Comparison of ENCODE assay signal across 7 cellular contexts in genomic region chr17:78185981-78186688, GRCh38. TPM values are rescaled to one million over a fixed set of nuclear protein-coding genes. Genes with fewer than 3 reads are reported as not detected.
A peak's percentile ranks its signal among the peaks of the same experiment; 100 is the strongest.
DNase-seq lines count a peak whose midpoint lies in the region; ATAC-seq, FAIRE-seq and TF ChIP-seq lines count a peak whose summit lies in the region.
"Had no signal": no experiment of that assay in that cellular context is flagged by ENCODE, and none has a peak within 500 bp of the region (broad histone marks: within the 10 kb centered on the region; RNA-seq: fewer than 3 reads in every experiment).

No MANE protein-coding gene starts in this region.

- H3K36me3 ChIP-seq in iPS-18a (ENCODE audit: control insufficient read depth, low read depth, low read length) = peaks cover 39% of the 10 kb centered on the region

- H3K4me3 ChIP-seq in HFF-Myc (replicated peaks; ENCODE audit: low read depth, low read length) = peak overlapping the region; percentile 70
- H3K4me3 ChIP-seq in iPS-18a (ENCODE audit: low read length) = peak overlapping the region; percentile 92

- H3K36me3 Mint-ChIP-seq in T-helper 17 cell (ENCODE audit: low read depth) = no peaks in the 10 kb centered on the region

- H3K27me3 Mint-ChIP-seq in T-helper 17 cell = no peaks in the 10 kb centered on the region

- DNase-seq in HFF-Myc (ENCODE audit: extremely low read depth, low read depth) (no peak), T-helper 17 cell (no peak), NCI-H526 treated with DMSO at 0.1 percent for 48 hours (lab: John Stamatoyannopoulos, UW) (no peak), frontal cortex (ENCODE audit: low spot score in 2 of 2) (no peak)

- H3K4me1 ChIP-seq in iPS-18a (ENCODE audit: control insufficient read depth, low read depth, low read length) = no peaks in the 10 kb centered on the region

- peaks cover 14% of the 10 kb centered on the region for H3K4me1 Mint-ChIP-seq in T-helper 17 cell

- TF ChIP-seq CTCF in HFF-Myc (IDR thresholded peaks at IDR 0.05; ENCODE audit: low read depth, low read length, missing control alignments) = no peak

- H3K27ac Mint-ChIP-seq in T-helper 17 cell = no peak overlapping the region

- no peak overlapping the region for H3K27ac ChIP-seq in iPS-18a (ENCODE audit: low read length)
- H3K27ac ChIP-seq: epithelial cell of prostate had no signal

- ATAC-seq in T-helper 17 cell (no peak), HG02610 (IDR thresholded peaks at IDR 0.05; ENCODE audit: unreplicated experiment) (no peak)

- H3K9me3 ChIP-seq in T-helper 17 cell (ENCODE audit: control insufficient read depth, low read length, poor library complexity, severe bottlenecking) (no peaks in the 10 kb centered on the region), iPS-18a (ENCODE audit: control insufficient read depth, low read depth, low read length) (no peaks in the 10 kb centered on the region)

- FAIRE-seq in frontal cortex (lab: Jason Lieb, UNC) = no peak

- H3K9ac ChIP-seq in iPS-18a (ENCODE audit: low read length) = peak overlapping the region; percentile 12

- H3K4me3 Mint-ChIP-seq in T-helper 17 cell = peak overlapping the region; percentile 87

- H3K27me3 ChIP-seq in iPS-18a (ENCODE audit: control insufficient read depth, insufficient read depth, low read length) = no peaks in the 10 kb centered on the region

RNA-seq across cellular contexts. Expression of gene TK1, which starts 0.7 kb away (rescaled TPM):
- total RNA-seq in T-helper 17 cell = 1 to 10 TPM in 1 of 2 donors, under 1 TPM in 1; 0.42 to 1.2 TPM
- total RNA-seq in frontal cortex = 3.7 TPM

RNA-seq across cellular contexts. Expression of gene AFMID, which starts 1.0 kb away (rescaled TPM):
- total RNA-seq in T-helper 17 cell (1 to 10 TPM; 1.5 to 2.9 TPM), frontal cortex (33.4 TPM)

RNA-seq across cellular contexts. Expression of gene SYNGR2, which starts 17.8 kb away (rescaled TPM):
- total RNA-seq in T-helper 17 cell (10 to 100 TPM; 49.5 to 68.1 TPM), frontal cortex (6.1 TPM)

RNA-seq across cellular contexts. Expression of gene BIRC5, which starts 27.9 kb away (rescaled TPM):
- under 1 TPM; 0.40 to 0.44 TPM for total RNA-seq in T-helper 17 cell
- total RNA-seq in frontal cortex = 6.9 TPM

RNA-seq across cellular contexts. Expression of gene C17orf99, which starts 40.0 kb away (rescaled TPM):
- total RNA-seq in T-helper 17 cell (not detected), frontal cortex (2.0 TPM)
